3 cellular contexts compared by ENCODE assay signal in genomic region chr6:10433322-10433721, GRCh38.
TF ChIP-seq lines count a peak whose summit lies in the region.

No MANE protein-coding gene starts in this region.

TF ChIP-seq in HEK293, 187 proteins besides CTCF, POLR2A, EP300 and RAD21:
- TF ChIP-seq ZNF623 (tag by site-specific recombination; IDR thresholded peaks at IDR 0.05) (peak; percentile 78), ZNF610 (tag by site-specific recombination; IDR thresholded peaks at IDR 0.05; ENCODE audit: borderline replicate concordance) (no peak)

TF ChIP-seq in K562, 482 proteins besides CTCF, POLR2A, EP300 and RAD21:
- TF ChIP-seq RREB1 (CRISPR knock-in tag; IDR thresholded peaks at IDR 0.05) (no peak), ZNF282 (CRISPR knock-in tag; IDR thresholded peaks at IDR 0.05) (no peak), BCOR (IDR thresholded peaks at IDR 0.05) (peak; percentile 27; the same call in 1 of the 2 replicates), ZNF253 (CRISPR knock-in tag; conservative IDR thresholded peaks at IDR 0.05) (no peak), RBM25 (IDR thresholded peaks at IDR 0.05; ENCODE audit: low read depth, low read length, severe bottlenecking) (peak; percentile 38), BRF2 (IDR thresholded peaks at IDR 0.05; ENCODE audit: borderline replicate concordance, insufficient read depth, insufficient read length) (no peak), CHAMP1 (IDR thresholded peaks at IDR 0.05) (no peak)

TF ChIP-seq in GM23338, 12 proteins besides CTCF, POLR2A, EP300 and RAD21:
- TF ChIP-seq REST (IDR thresholded peaks at IDR 0.05; ENCODE audit: unreplicated experiment) (no peak), NANOG (IDR thresholded peaks at IDR 0.05; ENCODE audit: borderline replicate concordance) (no peak)
